Comparison of ENCODE assay signal across 2 cellular contexts in the genomic region with DNA sequence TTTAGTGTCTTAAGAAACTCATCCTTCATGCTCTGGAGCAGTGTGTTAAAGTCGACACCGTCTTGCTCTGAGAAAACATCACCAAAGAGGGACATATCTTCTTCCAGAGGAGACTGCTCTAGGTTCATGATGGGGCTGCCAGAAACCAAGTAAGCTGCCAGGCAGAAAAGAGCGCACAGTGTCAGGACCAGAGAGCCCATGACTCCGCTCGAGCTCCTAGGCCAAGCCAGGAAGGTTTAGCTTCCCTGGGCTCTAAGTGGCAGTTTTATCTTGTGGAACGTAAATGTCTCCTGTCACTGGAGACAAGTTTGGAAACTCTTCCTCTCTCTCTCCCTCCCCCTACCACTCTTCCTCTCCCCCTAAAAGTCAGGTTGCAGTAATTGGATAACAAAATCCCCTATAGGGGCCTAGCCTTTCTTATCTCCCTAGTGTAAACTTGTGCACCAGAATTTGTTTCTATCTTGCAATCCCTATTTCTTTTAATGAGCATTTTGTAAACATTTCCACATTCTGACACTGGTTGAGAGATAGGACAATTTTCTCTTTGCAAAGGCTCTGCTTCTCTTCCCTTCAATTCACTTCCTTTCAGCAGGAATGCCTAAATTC.
A peak's percentile ranks its signal among the peaks of the same experiment; 100 is the strongest.
TF ChIP-seq lines count a peak whose summit lies in the region.

TSS of gene BMP10 (minus strand) at position 239 of the 606 bp plus-strand sequence. CDS start at position 200, 39 bp downstream.

TF ChIP-seq in liver, 16 proteins besides CTCF, POLR2A, EP300 and RAD21:
- TF ChIP-seq ZBTB33 (IDR thresholded peaks at IDR 0.05) (no peak), TAF1 (conservative IDR thresholded peaks at IDR 0.05) (peak; percentile 32), JUND (IDR thresholded peaks at IDR 0.05) (no peak), SP1 (IDR thresholded peaks at IDR 0.05) (peak; percentile 10), NR2F2 (IDR thresholded peaks at IDR 0.05) (peak; percentile 55), MAX (IDR thresholded peaks at IDR 0.05) (no peak), FOXA2 (IDR thresholded peaks at IDR 0.05) (no peak), EGR1 (IDR thresholded peaks at IDR 0.05; ENCODE audit: low read depth in 2 of 2) (no peak), HNF4A (conservative IDR thresholded peaks at IDR 0.05) (no peak), FOXA1 (IDR thresholded peaks at IDR 0.05) (no peak), HNF4G (IDR thresholded peaks at IDR 0.05) (no peak), RXRA (IDR thresholded peaks at IDR 0.05) (peak; percentile 19 to 33), GABPA (IDR thresholded peaks at IDR 0.05 in 1 of 2, conservative IDR thresholded peaks at IDR 0.05 in 1 of 2) (no peak), REST (IDR thresholded peaks at IDR 0.05) (peak; percentile 17), YY1 (IDR thresholded peaks at IDR 0.05) (no peak)
- TF ChIP-seq, protein P1, sequence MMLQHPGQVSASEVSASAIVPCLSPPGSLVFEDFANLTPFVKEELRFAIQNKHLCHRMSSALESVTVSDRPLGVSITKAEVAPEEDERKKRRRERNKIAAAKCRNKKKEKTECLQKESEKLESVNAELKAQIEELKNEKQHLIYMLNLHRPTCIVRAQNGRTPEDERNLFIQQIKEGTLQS (IDR thresholded peaks at IDR 0.05), result no peak

TF ChIP-seq in HepG2, 621 proteins besides CTCF, POLR2A, EP300 and RAD21:
- no peak for TF ChIP-seq ZNF646 (CRISPR knock-in tag; IDR thresholded peaks at IDR 0.05)
- no peak for TF ChIP-seq ZNF354B (CRISPR knock-in tag; IDR thresholded peaks at IDR 0.05)
- TF ChIP-seq, protein P2, sequence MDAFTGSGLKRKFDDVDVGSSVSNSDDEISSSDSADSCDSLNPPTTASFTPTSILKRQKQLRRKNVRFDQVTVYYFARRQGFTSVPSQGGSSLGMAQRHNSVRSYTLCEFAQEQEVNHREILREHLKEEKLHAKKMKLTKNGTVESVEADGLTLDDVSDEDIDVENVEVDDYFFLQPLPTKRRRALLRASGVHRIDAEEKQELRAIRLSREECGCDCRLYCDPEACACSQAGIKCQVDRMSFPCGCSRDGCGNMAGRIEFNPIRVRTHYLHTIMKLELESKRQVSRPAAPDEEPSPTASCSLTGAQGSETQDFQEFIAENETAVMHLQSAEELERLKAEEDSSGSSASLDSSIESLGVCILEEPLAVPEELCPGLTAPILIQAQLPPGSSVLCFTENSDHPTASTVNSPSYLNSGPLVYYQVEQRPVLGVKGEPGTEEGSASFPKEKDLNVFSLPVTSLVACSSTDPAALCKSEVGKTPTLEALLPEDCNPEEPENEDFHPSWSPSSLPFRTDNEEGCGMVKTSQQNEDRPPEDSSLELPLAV (CRISPR knock-in tag; conservative IDR thresholded peaks at IDR 0.05; ENCODE audit: low read depth), result no peak
